In the genomic region with DNA sequence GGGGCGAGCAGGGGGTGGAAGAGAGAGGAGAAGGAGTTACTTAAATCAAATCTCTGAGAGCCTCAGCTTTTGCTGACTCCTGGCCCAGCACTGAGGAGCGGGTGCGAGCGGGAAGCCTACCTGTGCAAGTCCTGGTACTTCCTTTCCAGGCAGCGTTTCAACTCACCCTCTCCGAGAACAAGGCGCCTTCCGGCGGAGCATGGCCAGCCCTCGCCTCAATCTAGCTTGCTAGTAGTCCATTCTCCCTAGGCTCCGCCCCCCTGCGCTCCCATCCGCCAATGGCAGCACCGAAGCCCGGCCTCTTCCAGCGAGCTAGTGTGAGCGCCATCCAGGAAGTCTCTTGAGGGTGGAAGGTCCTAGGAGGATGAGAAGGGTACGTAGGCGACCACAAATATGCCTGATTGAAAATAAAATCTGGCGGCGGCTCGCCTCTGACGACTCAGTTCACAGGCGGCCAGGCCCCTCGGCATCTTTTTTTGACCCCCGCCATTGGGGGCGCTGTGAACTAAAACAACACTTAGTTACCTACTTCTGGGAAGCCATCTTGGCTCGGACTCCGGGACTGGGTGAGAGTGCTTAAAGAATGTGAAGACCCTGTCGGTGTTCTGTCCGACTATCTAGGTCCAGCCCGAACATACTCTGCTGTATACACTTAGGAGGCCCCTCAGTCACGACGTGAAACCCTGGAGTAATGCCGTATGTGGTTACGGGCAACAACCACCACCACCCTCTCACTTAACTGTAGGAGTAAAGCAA, we compare ENCODE assay signal across 8 cellular contexts. TPM values are rescaled to one million over a fixed set of nuclear protein-coding genes. Genes with fewer than 3 reads are reported as not detected.
DNase-seq lines count a peak whose midpoint lies in the region; ATAC-seq and TF ChIP-seq lines count a peak whose summit lies in the region.

A gene with protein sequence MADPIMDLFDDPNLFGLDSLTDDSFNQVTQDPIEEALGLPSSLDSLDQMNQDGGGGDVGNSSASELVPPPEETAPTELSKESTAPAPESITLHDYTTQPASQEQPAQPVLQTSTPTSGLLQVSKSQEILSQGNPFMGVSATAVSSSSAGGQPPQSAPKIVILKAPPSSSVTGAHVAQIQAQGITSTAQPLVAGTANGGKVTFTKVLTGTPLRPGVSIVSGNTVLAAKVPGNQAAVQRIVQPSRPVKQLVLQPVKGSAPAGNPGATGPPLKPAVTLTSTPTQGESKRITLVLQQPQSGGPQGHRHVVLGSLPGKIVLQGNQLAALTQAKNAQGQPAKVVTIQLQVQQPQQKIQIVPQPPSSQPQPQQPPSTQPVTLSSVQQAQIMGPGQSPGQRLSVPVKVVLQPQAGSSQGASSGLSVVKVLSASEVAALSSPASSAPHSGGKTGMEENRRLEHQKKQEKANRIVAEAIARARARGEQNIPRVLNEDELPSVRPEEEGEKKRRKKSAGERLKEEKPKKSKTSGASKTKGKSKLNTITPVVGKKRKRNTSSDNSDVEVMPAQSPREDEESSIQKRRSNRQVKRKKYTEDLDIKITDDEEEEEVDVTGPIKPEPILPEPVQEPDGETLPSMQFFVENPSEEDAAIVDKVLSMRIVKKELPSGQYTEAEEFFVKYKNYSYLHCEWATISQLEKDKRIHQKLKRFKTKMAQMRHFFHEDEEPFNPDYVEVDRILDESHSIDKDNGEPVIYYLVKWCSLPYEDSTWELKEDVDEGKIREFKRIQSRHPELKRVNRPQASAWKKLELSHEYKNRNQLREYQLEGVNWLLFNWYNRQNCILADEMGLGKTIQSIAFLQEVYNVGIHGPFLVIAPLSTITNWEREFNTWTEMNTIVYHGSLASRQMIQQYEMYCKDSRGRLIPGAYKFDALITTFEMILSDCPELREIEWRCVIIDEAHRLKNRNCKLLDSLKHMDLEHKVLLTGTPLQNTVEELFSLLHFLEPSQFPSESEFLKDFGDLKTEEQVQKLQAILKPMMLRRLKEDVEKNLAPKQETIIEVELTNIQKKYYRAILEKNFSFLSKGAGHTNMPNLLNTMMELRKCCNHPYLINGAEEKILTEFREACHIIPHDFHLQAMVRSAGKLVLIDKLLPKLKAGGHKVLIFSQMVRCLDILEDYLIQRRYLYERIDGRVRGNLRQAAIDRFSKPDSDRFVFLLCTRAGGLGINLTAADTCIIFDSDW (N-terminal part only) (minus strand): TSS at position 212 of the 756 bp plus-strand sequence. CDS start 24,480 bp downstream, outside the sequence.

- peak within 1 kb of the TSS; percentile 93 to 98 for H3K4me3 Mint-ChIP-seq in CD14-positive monocyte

- H3K36me3 ChIP-seq in liver (ENCODE audit: control insufficient read depth in 4 of 4, insufficient read depth in 3 of 4, low read depth in 1 of 4, low read length in 3 of 4), result peaks cover 3 to 10% (median 5%) of the 10 kb centered on the region in 4 donors

- under 1% methylated on average over 36 of the region's 36 CpGs for WGBS in liver

- H3K27ac Mint-ChIP-seq in CD14-positive monocyte, result peak within 1 kb of the TSS; percentile 97 to 99 (median 98)

- H3K36me3 Mint-ChIP-seq in CD14-positive monocyte, result peaks cover 23 to 30% of the 10 kb centered on the region in 2 donors

- ATAC-seq in GM19372 (IDR thresholded peaks at IDR 0.05; ENCODE audit: low read depth, unreplicated experiment), result peak; percentile 97
- ATAC-seq in HG03565 (IDR thresholded peaks at IDR 0.05; ENCODE audit: unreplicated experiment), result peak; percentile 95

- peak; percentile 100 for DNase-seq in CD14-positive monocyte (ENCODE audit: low spot score)
- peak; percentile 99 for DNase-seq in NCI-H774 (lab: John Stamatoyannopoulos, UW)
- DNase-seq in activated CD4-positive, alpha-beta T cell treated with anti-CD3 and anti-CD28 coated beads, Interleukin-2, amount 50 U/mL, for 48 hours, result peak; percentile 99 to 100
- DNase-seq in dermis microvascular lymphatic vessel endothelial cell (ENCODE audit: low read depth in 2 of 2), result peak; percentile 98 to 100
- peak; percentile 97 to 100 for DNase-seq in stimulated activated CD4-positive, alpha-beta T cell treated with anti-CD3 and anti-CD28 coated beads, Interleukin-4, amount 100 ng/mL, for 4 hours

- no peaks in the 10 kb centered on the region for H3K27me3 ChIP-seq in liver (ENCODE audit: control insufficient read depth in 4 of 4, insufficient read depth in 4 of 4, low read length in 3 of 4)

- peak within 1 kb of the TSS; percentile 83 to 94 (median 94) for H3K4me3 ChIP-seq in liver (ENCODE audit: low read depth in 1 of 3, low read length in 3 of 3)

- peak; percentile 66 for TF ChIP-seq CTCF in CD14-positive monocyte (IDR thresholded peaks at IDR 0.05)
- TF ChIP-seq CTCF in liver (IDR thresholded peaks at IDR 0.05; ENCODE audit: low read depth, low read length, missing input control), result peak; percentile 66

- H3K4me1 ChIP-seq in liver (ENCODE audit: control insufficient read depth in 4 of 4, insufficient read depth in 4 of 4, low read length in 3 of 4), result peaks cover 3 to 16% (median 10%) of the 10 kb centered on the region in 4 donors

- H3K27ac ChIP-seq in liver (ENCODE audit: low read depth in 1 of 2, low read length in 2 of 2), result peak within 1 kb of the TSS; percentile 94 to 96

- H3K9ac ChIP-seq in liver (ENCODE audit: low read depth in 1 of 2, low read length in 2 of 2), result peak within 1 kb of the TSS; percentile 94 to 99

- peak; percentile 60 to 63 for TF ChIP-seq RAD21 in liver (IDR thresholded peaks at IDR 0.05)

- no peaks in the 10 kb centered on the region for H3K9me3 ChIP-seq in liver (ENCODE audit: control insufficient read depth in 4 of 4, low read length in 3 of 4)

- peaks cover 0 to 1% (median 0%) of the 10 kb centered on the region in 3 donors for H3K27me3 Mint-ChIP-seq in CD14-positive monocyte (ENCODE audit: low read depth in 3 of 3)

- no peaks in the 10 kb centered on the region for H3K9me3 Mint-ChIP-seq in CD14-positive monocyte

- peaks cover 25% of the 10 kb centered on the region for H3K4me1 Mint-ChIP-seq in CD14-positive monocyte

- intact Hi-C loops in CD14-positive monocyte (cut with micrococcal nuclease), result loop anchor here (1.0 to 5.0 kb wide), 4 partner anchors 19 to 56 kb away; partner anchors contain the start of genes METTL3 (in 1 of the 2) and TOX4 (in 1 of the 2)

TF ChIP-seq in liver, 16 proteins besides CTCF, POLR2A, EP300 and RAD21 (continues in another document):
- TF ChIP-seq RXRA (IDR thresholded peaks at IDR 0.05) (peak; percentile 85 to 95), NR2F2 (IDR thresholded peaks at IDR 0.05) (peak; percentile 88), JUND (IDR thresholded peaks at IDR 0.05) (peak; percentile 70 to 77), MAX (IDR thresholded peaks at IDR 0.05) (peak; percentile 87), FOXA1 (IDR thresholded peaks at IDR 0.05) (peak; percentile 32), TAF1 (conservative IDR thresholded peaks at IDR 0.05) (peak; percentile 88), HNF4G (IDR thresholded peaks at IDR 0.05) (peak; percentile 29), EGR1 (IDR thresholded peaks at IDR 0.05; ENCODE audit: low read depth in 2 of 2) (peak; percentile 17 to 55), HNF4A (conservative IDR thresholded peaks at IDR 0.05) (peak; percentile 48 to 55), SP1 (IDR thresholded peaks at IDR 0.05) (peak; percentile 94), YY1 (IDR thresholded peaks at IDR 0.05) (peak; percentile 99), GABPA (IDR thresholded peaks at IDR 0.05 in 1 of 2, conservative IDR thresholded peaks at IDR 0.05 in 1 of 2) (peak; percentile 57 to 90)
- TF ChIP-seq, protein P1, sequence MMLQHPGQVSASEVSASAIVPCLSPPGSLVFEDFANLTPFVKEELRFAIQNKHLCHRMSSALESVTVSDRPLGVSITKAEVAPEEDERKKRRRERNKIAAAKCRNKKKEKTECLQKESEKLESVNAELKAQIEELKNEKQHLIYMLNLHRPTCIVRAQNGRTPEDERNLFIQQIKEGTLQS (IDR thresholded peaks at IDR 0.05), result no peak
- TF ChIP-seq, protein P2, sequence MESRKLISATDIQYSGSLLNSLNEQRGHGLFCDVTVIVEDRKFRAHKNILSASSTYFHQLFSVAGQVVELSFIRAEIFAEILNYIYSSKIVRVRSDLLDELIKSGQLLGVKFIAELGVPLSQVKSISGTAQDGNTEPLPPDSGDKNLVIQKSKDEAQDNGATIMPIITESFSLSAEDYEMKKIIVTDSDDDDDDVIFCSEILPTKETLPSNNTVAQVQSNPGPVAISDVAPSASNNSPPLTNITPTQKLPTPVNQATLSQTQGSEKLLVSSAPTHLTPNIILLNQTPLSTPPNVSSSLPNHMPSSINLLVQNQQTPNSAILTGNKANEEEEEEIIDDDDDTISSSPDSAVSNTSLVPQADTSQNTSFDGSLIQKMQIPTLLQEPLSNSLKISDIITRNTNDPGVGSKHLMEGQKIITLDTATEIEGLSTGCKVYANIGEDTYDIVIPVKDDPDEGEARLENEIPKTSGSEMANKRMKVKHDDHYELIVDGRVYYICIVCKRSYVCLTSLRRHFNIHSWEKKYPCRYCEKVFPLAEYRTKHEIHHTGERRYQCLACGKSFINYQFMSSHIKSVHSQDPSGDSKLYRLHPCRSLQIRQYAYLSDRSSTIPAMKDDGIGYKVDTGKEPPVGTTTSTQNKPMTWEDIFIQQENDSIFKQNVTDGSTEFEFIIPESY (IDR thresholded peaks at IDR 0.05), result peak; percentile 72

RNA-seq across cellular contexts. Expression of the gene that starts here (rescaled TPM):
- 10 to 100 TPM in 1 of 2 donors, 1 to 10 TPM in 1; 8.2 to 15.1 TPM for polyA plus RNA-seq in CD14-positive monocyte
- total RNA-seq in dermis microvascular lymphatic vessel endothelial cell, result 40.8 and 48.5 TPM in 2 replicates
- 10 to 100 TPM; 27.3 to 29.5 TPM for total RNA-seq in liver
- 10 to 100 TPM in 1 of 2 donors, 1 to 10 TPM in 1; 9.6 to 11.1 TPM for polyA plus RNA-seq in liver

Comparison
In these comparisons a context has a peak if more than half of its experiments do, and no peak if none do; other contexts are left out.
1. Peak in every context shown above with its lines: DNase-seq, ATAC-seq, H3K4me3 ChIP-seq and H3K27ac ChIP-seq.